8 cellular contexts compared by ENCODE assay signal in the genomic region with DNA sequence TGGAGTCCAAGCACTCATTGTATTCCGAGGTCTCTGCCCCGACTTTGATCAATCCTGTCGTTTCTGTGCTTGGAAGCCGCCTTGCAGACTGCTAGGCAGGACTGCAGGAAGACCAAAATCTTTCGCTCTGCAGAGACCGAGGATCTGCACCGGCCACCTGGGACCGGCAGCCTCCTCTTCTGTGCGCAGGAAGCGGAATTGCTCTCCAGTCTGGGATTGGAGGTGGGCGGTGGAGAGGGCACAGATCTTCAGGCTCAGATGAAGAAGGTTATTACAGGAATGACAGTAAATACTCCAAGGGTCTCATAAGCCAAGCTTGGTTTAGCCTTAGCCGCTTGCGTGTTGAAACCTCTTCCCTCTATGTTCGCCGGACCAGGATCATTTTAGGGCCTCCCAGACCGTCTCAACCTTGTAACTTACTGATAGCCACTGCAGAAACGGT. TPM values are rescaled to one million over a fixed set of nuclear protein-coding genes. Genes with fewer than 3 reads are reported as not detected.
DNase-seq lines count a peak whose midpoint lies in the region; ATAC-seq and TF ChIP-seq lines count a peak whose summit lies in the region.

No MANE protein-coding gene starts in this region.

- H3K9me3 Mint-ChIP-seq in activated T-cell treated with anti-CD3 and anti-CD28 coated beads, Interleukin-2, amount 50 U/mL, for 24 hours, result no peaks in the 10 kb centered on the region
- no peaks in the 10 kb centered on the region for H3K9me3 Mint-ChIP-seq in neural progenitor cell

- H3K27ac Mint-ChIP-seq in activated T-cell treated with anti-CD3 and anti-CD28 coated beads, Interleukin-2, amount 50 U/mL, for 24 hours, result peak overlapping the region; percentile 75
- H3K27ac Mint-ChIP-seq in neural progenitor cell, result no peak overlapping the region

- peaks cover 21% of the 10 kb centered on the region for H4K20me1 ChIP-seq in neural progenitor cell (ENCODE audit: low read depth)

- peaks cover 16% of the 10 kb centered on the region for H3K27me3 Mint-ChIP-seq in activated T-cell treated with anti-CD3 and anti-CD28 coated beads, Interleukin-2, amount 50 U/mL, for 24 hours
- H3K27me3 Mint-ChIP-seq in neural progenitor cell (ENCODE audit: insufficient read depth, low read depth), result peaks cover 10% of the 10 kb centered on the region

- H3K27me3 ChIP-seq in foreskin keratinocyte (no peaks in the 10 kb centered on the region), neural progenitor cell (peaks cover 17% of the 10 kb centered on the region)

- peak overlapping the region; percentile 82 for H3K9ac ChIP-seq in neural progenitor cell

- peaks cover 36% of the 10 kb centered on the region for H3K79me2 ChIP-seq in neural progenitor cell (ENCODE audit: low read depth)

- TF ChIP-seq CTCF in foreskin keratinocyte (conservative IDR thresholded peaks at IDR 0.05) (no peak), neural progenitor cell (IDR thresholded peaks at IDR 0.05) (no peak)

- DNase-seq in GM03348 (ENCODE audit: low spot score) (peak; percentile 46), M059J (ENCODE audit: low read depth) (peak; percentile 36), foreskin keratinocyte (peak; percentile 11 to 46), neural progenitor cell (ENCODE audit: low spot score) (peak; percentile 56), activated gamma-delta T cell treated with Interleukin-2 at 50 U/mL for 16 hours (no peak)
- DNase-seq in activated T-cell treated with anti-CD3 and anti-CD28 coated beads, Interleukin-2, amount 50 U/mL, for 24 hours, result peak; percentile 42

- peak overlapping the region; percentile 84 for H3K4me3 Mint-ChIP-seq in activated T-cell treated with anti-CD3 and anti-CD28 coated beads, Interleukin-2, amount 50 U/mL, for 24 hours
- peak overlapping the region; percentile 94 for H3K4me3 Mint-ChIP-seq in neural progenitor cell

- peak overlapping the region; percentile 98 for H3K4me3 ChIP-seq in neural progenitor cell

- H3K4me1 Mint-ChIP-seq in activated T-cell treated with anti-CD3 and anti-CD28 coated beads, Interleukin-2, amount 50 U/mL, for 24 hours (ENCODE audit: low read depth), result peaks cover 35% of the 10 kb centered on the region
- H3K4me1 Mint-ChIP-seq in neural progenitor cell, result peaks cover 13% of the 10 kb centered on the region

- peak overlapping the region; percentile 86 for H3K4me2 ChIP-seq in neural progenitor cell

- peaks cover 3% of the 10 kb centered on the region for H3K4me1 ChIP-seq in foreskin keratinocyte
- H3K4me1 ChIP-seq in neural progenitor cell, result peaks cover 15% of the 10 kb centered on the region

- no peak overlapping the region for H3K27ac ChIP-seq in foreskin keratinocyte
- H3K27ac ChIP-seq in neural progenitor cell, result no peak overlapping the region

- ATAC-seq in foreskin keratinocyte (peak; percentile 16), HG03095 (IDR thresholded peaks at IDR 0.05; ENCODE audit: unreplicated experiment) (no peak), GM19351 (IDR thresholded peaks at IDR 0.05; ENCODE audit: unreplicated experiment) (no peak)

- no peaks in the 10 kb centered on the region for H3K9me3 ChIP-seq in neural progenitor cell (ENCODE audit: low read depth)

- peaks cover 36% of the 10 kb centered on the region for H3K36me3 Mint-ChIP-seq in activated T-cell treated with anti-CD3 and anti-CD28 coated beads, Interleukin-2, amount 50 U/mL, for 24 hours (ENCODE audit: low read depth)
- peaks cover 7% of the 10 kb centered on the region for H3K36me3 Mint-ChIP-seq in neural progenitor cell

- peak overlapping the region; percentile 92 for H2AFZ ChIP-seq in neural progenitor cell (replicated peaks)

- H3K36me3 ChIP-seq in neural progenitor cell, result peaks cover 2% of the 10 kb centered on the region

- peaks cover 6% of the 10 kb centered on the region for H3F3A ChIP-seq in neural progenitor cell (ENCODE audit: low read depth)

RNA-seq across cellular contexts. Expression of a gene that starts 1.0 kb away (rescaled TPM):
- 51.0 and 53.7 TPM in 2 replicates for total RNA-seq in M059J (2014; rRNA removed; shearing (Covaris generic))
- total RNA-seq in foreskin keratinocyte, result 42.5 and 44.1 TPM in 2 replicates
- polyA plus RNA-seq in foreskin keratinocyte, result 18.2 and 20.2 TPM in 2 replicates
- total RNA-seq in neural progenitor cell (ENCODE audit: low replicate concordance), result 31.1 and 46.3 TPM in 2 replicates

RNA-seq across cellular contexts. Expression of a gene that starts 29.2 kb away (rescaled TPM):
- 9.3 and 16.7 TPM in 2 replicates for total RNA-seq in M059J (2014; rRNA removed; shearing (Covaris generic))
- total RNA-seq in foreskin keratinocyte, result 11.4 and 13.3 TPM in 2 replicates
- polyA plus RNA-seq in foreskin keratinocyte, result 3.2 and 5.3 TPM in 2 replicates
- total RNA-seq in neural progenitor cell (ENCODE audit: low replicate concordance), result 25.1 and 32.8 TPM in 2 replicates
